19 cellular contexts compared by ENCODE assay signal in genomic region chr3:74353039-74353438, GRCh38.
A peak's percentile ranks its signal among the peaks of the same experiment; 100 is the strongest.
DNase-seq lines count a peak whose midpoint lies in the region; ATAC-seq, FAIRE-seq and TF ChIP-seq lines count a peak whose summit lies in the region.
"Had no signal": no experiment of that assay in that cellular context is flagged by ENCODE, and none has a peak within 500 bp of the region (broad histone marks: within the 10 kb centered on the region; RNA-seq: fewer than 3 reads in every experiment).

No MANE protein-coding gene starts in this region.

- H3K36me3 ChIP-seq in HepG2 (replicated peaks in 1 of 2; ENCODE audit: control insufficient read depth in 1 of 2, insufficient read depth in 2 of 2, low read length in 2 of 2): no peaks in the 10 kb centered on the region
- no peaks in the 10 kb centered on the region for H3K36me3 ChIP-seq in right lobe of liver
- no peaks in the 10 kb centered on the region for H3K36me3 ChIP-seq in PC-9 (ENCODE audit: low read depth)
- H3K36me3 ChIP-seq in transverse colon: no peaks in the 10 kb centered on the region
- H3K36me3 ChIP-seq in mammary epithelial cell (ENCODE audit: insufficient read depth, low read length): peaks cover 7% of the 10 kb centered on the region
- H3K36me3 ChIP-seq: Peyer's patch had no signal

- H2AFZ ChIP-seq in HepG2 (ENCODE audit: low read length): no peak overlapping the region
- 0 out of 2 replicates have a peak overlapping the region, but pooled peaks have one; percentile 48 for H2AFZ ChIP-seq in PC-9
- no peak overlapping the region for H2AFZ ChIP-seq in mammary epithelial cell (ENCODE audit: low read depth, low read length)

- BruUV-seq in HepG2 (replicated peaks; lab: Mats Ljungman, UMichigan) (no TSS peak), PC-9 (replicated peaks; lab: Mats Ljungman, UMichigan) (no TSS peak), mammary epithelial cell (replicated peaks; lab: Mats Ljungman, UMichigan) (no TSS peak)

- H3K4me1 Mint-ChIP-seq in immature natural killer cell: no peaks in the 10 kb centered on the region
- H3K4me1 Mint-ChIP-seq: activated CD4-positive, alpha-beta T cell treated with anti-CD3 and anti-CD28 coated beads for 36 hours; CD4-positive, alpha-beta memory T cell; natural killer cell had no signal

- H3K9ac ChIP-seq in HepG2 (ENCODE audit: insufficient read depth, low read depth, low read length) (no peak overlapping the region), mammary epithelial cell (ENCODE audit: insufficient read depth, low read length) (no peak overlapping the region)

- dilution Hi-C loops in mammary epithelial cell (cut with HindIII; ENCODE audit: low sequenced_read_pairs): no loop called here

- H3K4me2 ChIP-seq in HepG2 (ENCODE audit: low read depth, low read length) (no peak overlapping the region), PC-9 (no peak overlapping the region), mammary epithelial cell (ENCODE audit: insufficient read depth, low read depth, low read length) (no peak overlapping the region)

- H3K9me3 ChIP-seq in HepG2 (ENCODE audit: low read length) (no peaks in the 10 kb centered on the region; the same call in 1 of the 2 replicates), right lobe of liver (no peaks in the 10 kb centered on the region), PC-9 (ENCODE audit: insufficient read depth, low read depth) (no peaks in the 10 kb centered on the region; the same call in 1 of the 2 replicates), transverse colon (no peaks in the 10 kb centered on the region), mammary epithelial cell (replicated peaks; ENCODE audit: insufficient read depth, low read length) (no peaks in the 10 kb centered on the region)
- H3K9me3 ChIP-seq: Peyer's patch had no signal

- ATAC-seq in HepG2: no peak
- no peak for ATAC-seq in right lobe of liver
- ATAC-seq: activated CD4-positive, alpha-beta T cell treated with anti-CD3 and anti-CD28 coated beads for 36 hours; left cardiac atrium; natural killer cell had no signal

- TF ChIP-seq CTCF in HepG2 (CRISPR knock-in tag; IDR thresholded peaks at IDR 0.05): no peak
- TF ChIP-seq CTCF in right lobe of liver (IDR thresholded peaks at IDR 0.05): no peak
- no peak for TF ChIP-seq CTCF in PC-9 (conservative IDR thresholded peaks at IDR 0.05)
- TF ChIP-seq CTCF in fibroblast of the aortic adventitia (IDR thresholded peaks at IDR 0.05; ENCODE audit: insufficient read depth, low read length): peak; percentile 15
- TF ChIP-seq CTCF in transverse colon (IDR thresholded peaks at IDR 0.05): no peak
- peak in 1 of 2 donors; percentile 16 for TF ChIP-seq CTCF in mammary epithelial cell (conservative IDR thresholded peaks at IDR 0.05 in 1 of 2, IDR thresholded peaks at IDR 0.05 in 1 of 2; ENCODE audit: extremely low read depth in 1 of 2, insufficient read depth in 1 of 2, low read depth in 1 of 2, low read length in 2 of 2)

- TF ChIP-seq POLR2A in HepG2 (IDR thresholded peaks at IDR 0.05; ENCODE audit: insufficient read depth in 1 of 2, low read depth in 2 of 2, low read length in 2 of 2): no peak
- no peak for TF ChIP-seq POLR2A in right lobe of liver (IDR thresholded peaks at IDR 0.05)
- TF ChIP-seq POLR2A in transverse colon (IDR thresholded peaks at IDR 0.05): no peak

- 0% methylated on average over 1 of the region's 1 CpG for WGBS in HepG2 (ENCODE audit: low lambda C conversion rate)
- 67% methylated on average over 1 of the region's 1 CpG for WGBS in right lobe of liver (ENCODE audit: insufficient coverage, low coverage, low lambda C conversion rate, missing lambda C conversion rate)
- WGBS in transverse colon (ENCODE audit: low coverage in 1 of 2), 2 donors: 67 to 81% methylated on average over 1 of the region's 1 CpG
- WGBS in mammary epithelial cell (ENCODE audit: low coverage, missing lambda C conversion rate): 94% methylated on average over 1 of the region's 1 CpG

- CTCF ChIA-PET in HepG2 (lab: Yijun Ruan, JAX; ENCODE audit: low intra/inter-chr PET ratio, low total read pairs) (no interaction called here), PC-9 (lab: Charles Lee) (no interaction called here), mammary epithelial cell (lab: Charles Lee; ENCODE audit: low non-redundant PET) (no interaction called here)

- H3K4me3 ChIP-seq in HepG2 (replicated peaks in 1 of 3; ENCODE audit: insufficient read depth in 1 of 3, low read depth in 2 of 3, low read length in 3 of 3): no peak overlapping the region
- H3K4me3 ChIP-seq in right lobe of liver: no peak overlapping the region
- no peak overlapping the region for H3K4me3 ChIP-seq in PC-9
- no peak overlapping the region for H3K4me3 ChIP-seq in fibroblast of the aortic adventitia (ENCODE audit: low read depth, low read length)
- H3K4me3 ChIP-seq in transverse colon: no peak overlapping the region
- H3K4me3 ChIP-seq in mammary epithelial cell (replicated peaks in 1 of 3; ENCODE audit: insufficient read depth in 1 of 3, low read depth in 2 of 3, low read length in 3 of 3): no peak overlapping the region
- H3K4me3 ChIP-seq: Peyer's patch had no signal

- no peaks in the 10 kb centered on the region for H4K20me1 ChIP-seq in HepG2 (ENCODE audit: insufficient read depth, low read length)
- H4K20me1 ChIP-seq in PC-9 (ENCODE audit: insufficient read depth): no peaks in the 10 kb centered on the region
- H4K20me1 ChIP-seq in mammary epithelial cell (ENCODE audit: insufficient read depth, low read length): no peaks in the 10 kb centered on the region

- H3K79me2 ChIP-seq in HepG2 (ENCODE audit: insufficient read depth, low read length): no peaks in the 10 kb centered on the region
- no peaks in the 10 kb centered on the region for H3K79me2 ChIP-seq in PC-9 (ENCODE audit: low read depth)
- H3K79me2 ChIP-seq in mammary epithelial cell (ENCODE audit: insufficient read depth, low read length): no peaks in the 10 kb centered on the region

- H3K4me3 Mint-ChIP-seq in immature natural killer cell: no peak overlapping the region
- H3K4me3 Mint-ChIP-seq: activated CD4-positive, alpha-beta T cell treated with anti-CD3 and anti-CD28 coated beads for 36 hours; activated naive CD8-positive, alpha-beta T cell; CD4-positive, alpha-beta memory T cell; natural killer cell had no signal

- FAIRE-seq in HepG2 (lab: Jason Lieb, UNC): no peak
- FAIRE-seq: colon had no signal

- no peak overlapping the region for H3K27ac Mint-ChIP-seq in immature natural killer cell
- H3K27ac Mint-ChIP-seq: activated CD4-positive, alpha-beta T cell treated with anti-CD3 and anti-CD28 coated beads for 36 hours; activated naive CD8-positive, alpha-beta T cell; CD4-positive, alpha-beta memory T cell; natural killer cell had no signal

- H3K9me2 ChIP-seq in PC-9 (ENCODE audit: insufficient read depth): no peaks in the 10 kb centered on the region; the same call in 1 of the 2 replicates

- peaks cover 8 to 49% (median 15%) of the 10 kb centered on the region in 6 donors for H3K9me3 Mint-ChIP-seq in immature natural killer cell

- TF ChIP-seq RAD21 in HepG2 (CRISPR knock-in tag; IDR thresholded peaks at IDR 0.05): no peak

- intact Hi-C loops in HepG2 (cut with micrococcal nuclease; ENCODE audit: unreplicated experiment): no loop called here
- intact Hi-C loops in right lobe of liver (cut with DNase I): no loop called here
- intact Hi-C loops in PC-9 (cut with micrococcal nuclease; ENCODE audit: unreplicated experiment): no loop called here
- intact Hi-C loops in transverse colon (cut with DNase I; ENCODE audit: low total_unique reads): no loop called here
- intact Hi-C loops in mammary epithelial cell (cut with micrococcal nuclease): no loop called here

- no peaks in the 10 kb centered on the region for H3K27me3 ChIP-seq in HepG2 (ENCODE audit: control insufficient read depth in 1 of 2, insufficient read depth in 2 of 2, low read length in 2 of 2)
- H3K27me3 ChIP-seq in right lobe of liver: no peaks in the 10 kb centered on the region
- no peaks in the 10 kb centered on the region for H3K27me3 ChIP-seq in PC-9 (ENCODE audit: insufficient read depth, low read depth)
- no peaks in the 10 kb centered on the region for H3K27me3 ChIP-seq in transverse colon
- H3K27me3 ChIP-seq in mammary epithelial cell (ENCODE audit: insufficient read depth, low read length): no peaks in the 10 kb centered on the region
- H3K27me3 ChIP-seq: Peyer's patch had no signal

- peaks cover 0 to 3% (median 0%) of the 10 kb centered on the region in 3 donors for H3K36me3 Mint-ChIP-seq in immature natural killer cell
- H3K36me3 Mint-ChIP-seq: activated naive CD8-positive, alpha-beta T cell; CD4-positive, alpha-beta memory T cell; natural killer cell had no signal

- no peaks in the 10 kb centered on the region for H3K27me3 Mint-ChIP-seq in immature natural killer cell (ENCODE audit: low read depth in 3 of 3)
- H3K27me3 Mint-ChIP-seq: activated CD4-positive, alpha-beta T cell treated with anti-CD3 and anti-CD28 coated beads for 36 hours; activated naive CD8-positive, alpha-beta T cell; CD4-positive, alpha-beta memory T cell had no signal

- TF ChIP-seq EP300 in HepG2 (IDR thresholded peaks at IDR 0.05; ENCODE audit: low read depth in 2 of 2, low read length in 2 of 2) (no peak), HepG2 (CRISPR knock-in tag; IDR thresholded peaks at IDR 0.05; ENCODE audit: borderline replicate concordance) (no peak), transverse colon (IDR thresholded peaks at IDR 0.05; ENCODE audit: low read depth) (no peak)

- DNase-seq in HepG2 (ENCODE audit: low spot score): peak; percentile 1
- DNase-seq in right lobe of liver: no peak
- DNase-seq in PC-9: no peak
- no peak for DNase-seq in fibroblast of the aortic adventitia (ENCODE audit: low read depth)
- no peak for DNase-seq in immature natural killer cell
- DNase-seq in transverse colon: no peak
- DNase-seq in mammary epithelial cell: no peak
- DNase-seq in stimulated activated CD4-positive, alpha-beta T cell treated with anti-CD3 and anti-CD28 coated beads, Interleukin-12 subunit alpha, Interleukin-12 subunit beta, amount 100 ng/mL, for 4 hours: no peak
- DNase-seq: activated CD4-positive, alpha-beta T cell treated with anti-CD3 and anti-CD28 coated beads for 36 hours; CD4-positive, alpha-beta memory T cell; left cardiac atrium; natural killer cell; NCI-H1048; NCI-H2107; NCI-H510A treated with DMSO at 0.1 percent for 48 hours; Peyer's patch; stimulated activated CD4-positive, alpha-beta T cell treated with anti-CD3 and anti-CD28 coated beads, Interleukin-4, amount 100 ng/mL, for 1 hour had no signal

- POLR2A ChIA-PET in HepG2 (lab: Yijun Ruan, JAX) (no interaction called here), PC-9 (lab: Charles Lee; ENCODE audit: unreplicated experiment) (no interaction called here)

- H3K4me1 ChIP-seq in HepG2 (ENCODE audit: insufficient read depth, low read length) (no peaks in the 10 kb centered on the region), right lobe of liver (peaks cover 0 to 18% (median 9%) of the 10 kb centered on the region in 4 donors), PC-9 (replicated peaks; ENCODE audit: insufficient read depth) (no peaks in the 10 kb centered on the region), transverse colon (peaks cover 0 to 3% (median 0%) of the 10 kb centered on the region in 4 donors), mammary epithelial cell (ENCODE audit: insufficient read depth, low read length) (no peaks in the 10 kb centered on the region)
- H3K4me1 ChIP-seq: Peyer's patch had no signal

- in situ Hi-C loops in HepG2 (cut with HindIII; ENCODE audit: extremely low pct_ligation_motif_present, low pct_unique_long_range_greater_than_20kb) (no loop called here), transverse colon (cut with MboI; ENCODE audit: low pct_ligation_motif_present in 1 of 4, low pct_unique_long_range_greater_than_20kb in 1 of 4, low sequenced_read_pairs in 3 of 4) (no loop called here), mammary epithelial cell (cut with MboI; ENCODE audit: low sequenced_read_pairs in 2 of 2) (no loop called here)

- no peak overlapping the region for H3K27ac ChIP-seq in HepG2 (ENCODE audit: extremely low read length, insufficient read depth, low read length)
- H3K27ac ChIP-seq in right lobe of liver: no peak overlapping the region
- no peak overlapping the region for H3K27ac ChIP-seq in PC-9
- H3K27ac ChIP-seq in transverse colon: no peak overlapping the region
- no peak overlapping the region for H3K27ac ChIP-seq in mammary epithelial cell (ENCODE audit: insufficient read depth, low read depth, low read length)
- H3K27ac ChIP-seq: Peyer's patch had no signal

- H3F3A ChIP-seq in PC-9 (ENCODE audit: insufficient read depth, low read depth): no peaks in the 10 kb centered on the region
